1 cellular context compared by ENCODE assay signal in the genomic region with DNA sequence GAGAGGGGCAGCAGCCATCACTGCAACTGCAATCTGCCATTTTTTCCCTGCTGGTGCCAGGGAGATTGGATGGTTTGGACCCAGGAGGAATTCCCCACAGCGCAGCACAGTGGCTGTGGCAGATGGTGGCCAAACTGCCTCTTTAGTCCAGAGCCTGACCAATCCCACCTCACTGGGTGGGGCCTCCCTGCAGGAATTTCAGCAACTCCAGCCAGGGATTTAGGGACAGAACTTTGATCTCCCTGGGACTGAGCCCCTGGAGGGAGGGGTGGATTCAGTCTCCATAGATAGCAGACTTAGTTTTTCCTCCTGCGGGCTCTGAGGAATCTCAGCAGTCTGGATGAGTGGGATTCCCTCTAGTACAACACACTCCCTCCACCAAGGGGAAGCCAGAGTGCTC.
TF ChIP-seq lines count a peak whose summit lies in the region.

No MANE protein-coding gene starts in this region.

TF ChIP-seq in GM23338, 12 proteins besides CTCF, POLR2A, EP300 and RAD21:
- no peak for TF ChIP-seq EZH2phosphoT487 (IDR thresholded peaks at IDR 0.05; ENCODE audit: unreplicated experiment)
- no peak for TF ChIP-seq ZNF331 (CRISPR knock-in tag; IDR thresholded peaks at IDR 0.05; ENCODE audit: low read depth)
- TF ChIP-seq, protein P1, sequence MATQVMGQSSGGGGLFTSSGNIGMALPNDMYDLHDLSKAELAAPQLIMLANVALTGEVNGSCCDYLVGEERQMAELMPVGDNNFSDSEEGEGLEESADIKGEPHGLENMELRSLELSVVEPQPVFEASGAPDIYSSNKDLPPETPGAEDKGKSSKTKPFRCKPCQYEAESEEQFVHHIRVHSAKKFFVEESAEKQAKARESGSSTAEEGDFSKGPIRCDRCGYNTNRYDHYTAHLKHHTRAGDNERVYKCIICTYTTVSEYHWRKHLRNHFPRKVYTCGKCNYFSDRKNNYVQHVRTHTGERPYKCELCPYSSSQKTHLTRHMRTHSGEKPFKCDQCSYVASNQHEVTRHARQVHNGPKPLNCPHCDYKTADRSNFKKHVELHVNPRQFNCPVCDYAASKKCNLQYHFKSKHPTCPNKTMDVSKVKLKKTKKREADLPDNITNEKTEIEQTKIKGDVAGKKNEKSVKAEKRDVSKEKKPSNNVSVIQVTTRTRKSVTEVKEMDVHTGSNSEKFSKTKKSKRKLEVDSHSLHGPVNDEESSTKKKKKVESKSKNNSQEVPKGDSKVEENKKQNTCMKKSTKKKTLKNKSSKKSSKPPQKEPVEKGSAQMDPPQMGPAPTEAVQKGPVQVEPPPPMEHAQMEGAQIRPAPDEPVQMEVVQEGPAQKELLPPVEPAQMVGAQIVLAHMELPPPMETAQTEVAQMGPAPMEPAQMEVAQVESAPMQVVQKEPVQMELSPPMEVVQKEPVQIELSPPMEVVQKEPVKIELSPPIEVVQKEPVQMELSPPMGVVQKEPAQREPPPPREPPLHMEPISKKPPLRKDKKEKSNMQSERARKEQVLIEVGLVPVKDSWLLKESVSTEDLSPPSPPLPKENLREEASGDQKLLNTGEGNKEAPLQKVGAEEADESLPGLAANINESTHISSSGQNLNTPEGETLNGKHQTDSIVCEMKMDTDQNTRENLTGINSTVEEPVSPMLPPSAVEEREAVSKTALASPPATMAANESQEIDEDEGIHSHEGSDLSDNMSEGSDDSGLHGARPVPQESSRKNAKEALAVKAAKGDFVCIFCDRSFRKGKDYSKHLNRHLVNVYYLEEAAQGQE (IDR thresholded peaks at IDR 0.05; ENCODE audit: unreplicated experiment), result no peak
- no peak for TF ChIP-seq CREB1 (CRISPR knock-in tag; IDR thresholded peaks at IDR 0.05; ENCODE audit: low read depth)
- TF ChIP-seq, protein P2, sequence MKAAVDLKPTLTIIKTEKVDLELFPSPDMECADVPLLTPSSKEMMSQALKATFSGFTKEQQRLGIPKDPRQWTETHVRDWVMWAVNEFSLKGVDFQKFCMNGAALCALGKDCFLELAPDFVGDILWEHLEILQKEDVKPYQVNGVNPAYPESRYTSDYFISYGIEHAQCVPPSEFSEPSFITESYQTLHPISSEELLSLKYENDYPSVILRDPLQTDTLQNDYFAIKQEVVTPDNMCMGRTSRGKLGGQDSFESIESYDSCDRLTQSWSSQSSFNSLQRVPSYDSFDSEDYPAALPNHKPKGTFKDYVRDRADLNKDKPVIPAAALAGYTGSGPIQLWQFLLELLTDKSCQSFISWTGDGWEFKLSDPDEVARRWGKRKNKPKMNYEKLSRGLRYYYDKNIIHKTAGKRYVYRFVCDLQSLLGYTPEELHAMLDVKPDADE (IDR thresholded peaks at IDR 0.05), result no peak
- no peak for TF ChIP-seq STAT1 (IDR thresholded peaks at IDR 0.05; ENCODE audit: unreplicated experiment)
- TF ChIP-seq POLR2AphosphoS5 (IDR thresholded peaks at IDR 0.05; ENCODE audit: low read depth), result no peak
- no peak for TF ChIP-seq JUNB (IDR thresholded peaks at IDR 0.05; ENCODE audit: unreplicated experiment)
- TF ChIP-seq NANOG (IDR thresholded peaks at IDR 0.05; ENCODE audit: borderline replicate concordance), result no peak
- TF ChIP-seq, protein P3, sequence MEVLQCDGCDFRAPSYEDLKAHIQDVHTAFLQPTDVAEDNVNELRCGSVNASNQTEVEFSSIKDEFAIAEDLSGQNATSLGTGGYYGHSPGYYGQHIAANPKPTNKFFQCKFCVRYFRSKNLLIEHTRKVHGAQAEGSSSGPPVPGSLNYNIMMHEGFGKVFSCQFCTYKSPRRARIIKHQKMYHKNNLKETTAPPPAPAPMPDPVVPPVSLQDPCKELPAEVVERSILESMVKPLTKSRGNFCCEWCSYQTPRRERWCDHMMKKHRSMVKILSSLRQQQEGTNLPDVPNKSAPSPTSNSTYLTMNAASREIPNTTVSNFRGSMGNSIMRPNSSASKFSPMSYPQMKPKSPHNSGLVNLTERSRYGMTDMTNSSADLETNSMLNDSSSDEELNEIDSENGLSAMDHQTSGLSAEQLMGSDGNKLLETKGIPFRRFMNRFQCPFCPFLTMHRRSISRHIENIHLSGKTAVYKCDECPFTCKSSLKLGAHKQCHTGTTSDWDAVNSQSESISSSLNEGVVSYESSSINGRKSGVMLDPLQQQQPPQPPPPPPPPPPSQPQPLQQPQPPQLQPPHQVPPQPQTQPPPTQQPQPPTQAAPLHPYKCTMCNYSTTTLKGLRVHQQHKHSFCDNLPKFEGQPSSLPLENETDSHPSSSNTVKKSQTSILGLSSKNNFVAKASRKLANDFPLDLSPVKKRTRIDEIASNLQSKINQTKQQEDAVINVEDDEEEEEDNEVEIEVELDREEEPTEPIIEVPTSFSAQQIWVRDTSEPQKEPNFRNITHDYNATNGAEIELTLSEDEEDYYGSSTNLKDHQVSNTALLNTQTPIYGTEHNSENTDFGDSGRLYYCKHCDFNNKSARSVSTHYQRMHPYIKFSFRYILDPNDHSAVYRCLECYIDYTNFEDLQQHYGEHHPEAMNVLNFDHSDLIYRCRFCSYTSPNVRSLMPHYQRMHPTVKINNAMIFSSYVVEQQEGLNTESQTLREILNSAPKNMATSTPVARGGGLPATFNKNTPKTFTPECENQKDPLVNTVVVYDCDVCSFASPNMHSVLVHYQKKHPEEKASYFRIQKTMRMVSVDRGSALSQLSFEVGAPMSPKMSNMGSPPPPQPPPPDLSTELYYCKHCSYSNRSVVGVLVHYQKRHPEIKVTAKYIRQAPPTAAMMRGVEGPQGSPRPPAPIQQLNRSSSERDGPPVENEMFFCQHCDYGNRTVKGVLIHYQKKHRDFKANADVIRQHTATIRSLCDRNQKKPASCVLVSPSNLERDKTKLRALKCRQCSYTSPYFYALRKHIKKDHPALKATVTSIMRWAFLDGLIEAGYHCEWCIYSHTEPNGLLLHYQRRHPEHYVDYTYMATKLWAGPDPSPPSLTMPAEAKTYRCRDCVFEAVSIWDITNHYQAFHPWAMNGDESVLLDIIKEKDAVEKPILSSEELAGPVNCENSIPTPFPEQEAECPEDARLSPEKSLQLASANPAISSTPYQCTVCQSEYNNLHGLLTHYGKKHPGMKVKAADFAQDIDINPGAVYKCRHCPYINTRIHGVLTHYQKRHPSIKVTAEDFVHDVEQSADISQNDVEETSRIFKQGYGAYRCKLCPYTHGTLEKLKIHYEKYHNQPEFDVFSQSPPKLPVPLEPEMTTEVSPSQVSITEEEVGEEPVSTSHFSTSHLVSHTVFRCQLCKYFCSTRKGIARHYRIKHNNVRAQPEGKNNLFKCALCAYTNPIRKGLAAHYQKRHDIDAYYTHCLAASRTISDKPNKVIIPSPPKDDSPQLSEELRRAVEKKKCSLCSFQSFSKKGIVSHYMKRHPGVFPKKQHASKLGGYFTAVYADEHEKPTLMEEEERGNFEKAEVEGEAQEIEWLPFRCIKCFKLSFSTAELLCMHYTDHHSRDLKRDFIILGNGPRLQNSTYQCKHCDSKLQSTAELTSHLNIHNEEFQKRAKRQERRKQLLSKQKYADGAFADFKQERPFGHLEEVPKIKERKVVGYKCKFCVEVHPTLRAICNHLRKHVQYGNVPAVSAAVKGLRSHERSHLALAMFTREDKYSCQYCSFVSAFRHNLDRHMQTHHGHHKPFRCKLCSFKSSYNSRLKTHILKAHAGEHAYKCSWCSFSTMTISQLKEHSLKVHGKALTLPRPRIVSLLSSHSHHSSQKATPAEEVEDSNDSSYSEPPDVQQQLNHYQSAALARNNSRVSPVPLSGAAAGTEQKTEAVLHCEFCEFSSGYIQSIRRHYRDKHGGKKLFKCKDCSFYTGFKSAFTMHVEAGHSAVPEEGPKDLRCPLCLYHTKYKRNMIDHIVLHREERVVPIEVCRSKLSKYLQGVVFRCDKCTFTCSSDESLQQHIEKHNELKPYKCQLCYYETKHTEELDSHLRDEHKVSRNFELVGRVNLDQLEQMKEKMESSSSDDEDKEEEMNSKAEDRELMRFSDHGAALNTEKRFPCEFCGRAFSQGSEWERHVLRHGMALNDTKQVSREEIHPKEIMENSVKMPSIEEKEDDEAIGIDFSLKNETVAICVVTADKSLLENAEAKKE (CRISPR knock-in tag; IDR thresholded peaks at IDR 0.05), result no peak
- no peak for TF ChIP-seq EZH2 (IDR thresholded peaks at IDR 0.05; ENCODE audit: low read depth, unreplicated experiment)
- no peak for TF ChIP-seq ZNF114 (CRISPR knock-in tag; IDR thresholded peaks at IDR 0.05)
TF ChIP-seq in GM23338: peak in this region for 0.
